ENCODE assay signal across 16 cellular contexts in the genomic region with DNA sequence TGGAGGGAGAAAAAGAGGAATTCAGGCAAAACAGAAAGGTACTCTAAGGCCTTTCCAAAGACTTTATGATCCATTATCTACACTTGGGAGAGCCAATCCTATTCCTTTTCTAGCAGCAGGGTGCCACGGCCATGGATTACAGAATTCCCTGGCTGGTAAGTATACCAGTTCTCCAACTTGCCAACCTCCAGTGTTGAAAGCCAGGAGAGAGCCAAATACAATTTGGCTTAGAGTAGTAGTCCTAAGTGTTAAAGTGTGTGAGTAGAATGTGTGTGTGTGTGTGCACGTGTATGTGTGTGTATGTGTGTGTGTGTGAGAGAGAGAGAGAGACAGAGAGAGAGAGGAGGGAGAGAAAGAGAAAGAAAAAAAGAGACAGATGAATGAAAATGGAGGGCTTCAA.
"Had no signal": no experiment of that assay in that cellular context is flagged by ENCODE, and none has a peak within 500 bp of the region (broad histone marks: within the 10 kb centered on the region; RNA-seq: fewer than 3 reads in every experiment).

No MANE protein-coding gene starts in this region.

- H3K36me3 ChIP-seq: left lung, suprapubic skin, thyroid gland, vagina had no signal

- H3K9me3 ChIP-seq: left lung, mucosa of descending colon, suprapubic skin, thyroid gland, vagina had no signal

- DNase-seq: cortex of kidney; dorsolateral prefrontal cortex; effector CD8-positive, alpha-beta T cell; foreskin melanocyte; islet precursor cell; left lung; mucosa of descending colon; naive thymus-derived CD8-positive, alpha-beta T cell; posterior cingulate gyrus; small intestine; stimulated activated CD4-positive, alpha-beta T cell treated with anti-CD3 and anti-CD28 coated beads, Interleukin-2, amount 100 ng/mL, for 48 hours; stimulated activated naive CD4-positive, alpha-beta T cell treated with Interleukin-2 at 50 U/mL for 16 hours; thyroid gland had no signal

- H3K4me1 ChIP-seq: left lung, suprapubic skin, thyroid gland, vagina had no signal

- ATAC-seq: left lung; mucosa of descending colon; naive thymus-derived CD8-positive, alpha-beta T cell had no signal

- H3K4me3 ChIP-seq: dorsolateral prefrontal cortex, left lung, lung, mucosa of descending colon, suprapubic skin, thyroid gland, vagina had no signal

- H3K27me3 ChIP-seq: dorsolateral prefrontal cortex, left lung, suprapubic skin, thyroid gland, vagina had no signal

- H3K27ac ChIP-seq: dorsolateral prefrontal cortex, left lung, suprapubic skin, thyroid gland, vagina had no signal
